In genomic region chr7:158028290-158028941, GRCh38 we compare ENCODE assay signal across 20 cellular contexts.
DNase-seq lines count a peak whose midpoint lies in the region; ATAC-seq and TF ChIP-seq lines count a peak whose summit lies in the region.
"Had no signal": no experiment of that assay in that cellular context is flagged by ENCODE, and none has a peak within 500 bp of the region (broad histone marks: within the 10 kb centered on the region; RNA-seq: fewer than 3 reads in every experiment).

No MANE protein-coding gene starts in this region.

- H3K9me2 ChIP-seq in hepatocyte (replicated peaks; ENCODE audit: insufficient read depth) = no peaks in the 10 kb centered on the region

- no peak overlapping the region for H3K4me3 Mint-ChIP-seq in mesothelial cell of epicardium
- H3K4me3 Mint-ChIP-seq: memory B cell, T-helper 17 cell had no signal

- H3K4me1 ChIP-seq in hepatocyte (ENCODE audit: insufficient read depth) = peaks cover 5% of the 10 kb centered on the region

- no peak overlapping the region for H3K4me3 ChIP-seq in hepatocyte
- H3K4me3 ChIP-seq: smooth muscle cell had no signal

- H3K4me1 Mint-ChIP-seq in mesothelial cell of epicardium = no peaks in the 10 kb centered on the region
- H3K4me1 Mint-ChIP-seq: memory B cell had no signal

- DNase-seq in DMS53 treated with DMSO at 0.1 percent for 48 hours (lab: John Stamatoyannopoulos, UW; ENCODE audit: unreplicated experiment) (peak; percentile 84), NCI-H2196 (lab: John Stamatoyannopoulos, UW; ENCODE audit: unreplicated experiment) (peak; percentile 36), hepatocyte (ENCODE audit: low spot score) (peak; percentile 60), posterior vena cava (ENCODE audit: low spot score) (peak; percentile 49), mesothelial cell of epicardium (ENCODE audit: low spot score in 2 of 2, unreplicated experiment in 2 of 2) (no peak)
- DNase-seq in stimulated activated CD4-positive, alpha-beta T cell treated with anti-CD3 and anti-CD28 coated beads, Interleukin-1b, Interleukin-23, amount 100 ng/mL, for 48 hours = no peak
- no peak for DNase-seq in stimulated activated CD4-positive, alpha-beta T cell treated with anti-CD3 and anti-CD28 coated beads, Interleukin-15, amount 100 ng/mL, for 24 hours
- DNase-seq: activated effector memory CD4-positive, alpha-beta T cell treated with Interleukin-2 at 50 U/mL for 16 hours; AML-193; aorta; foreskin melanocyte; Kasumi-1; NCI-H1930; occipital lobe; stimulated activated naive CD4-positive, alpha-beta T cell treated with Interleukin-2 at 50 U/mL for 16 hours; T-helper 17 cell had no signal

- H3K9me3 Mint-ChIP-seq in mesothelial cell of epicardium = peaks cover 5% of the 10 kb centered on the region

- TF ChIP-seq CTCF in hepatocyte (IDR thresholded peaks at IDR 0.05; ENCODE audit: poor library complexity) = no peak
- no peak for TF ChIP-seq CTCF in mesothelial cell of epicardium (IDR thresholded peaks at IDR 0.05; ENCODE audit: unreplicated experiment)

- no peaks in the 10 kb centered on the region for H3K36me3 ChIP-seq in hepatocyte (replicated peaks; ENCODE audit: insufficient read depth, low read depth)

- WGBS in hepatocyte (ENCODE audit: low lambda C conversion rate, missing lambda C conversion rate) = 72% methylated on average over 22 of the region's 22 CpGs

- no peaks in the 10 kb centered on the region for H3K27me3 ChIP-seq in hepatocyte

- H3K27ac Mint-ChIP-seq in mesothelial cell of epicardium = no peak overlapping the region
- H3K27ac Mint-ChIP-seq: memory B cell, T-helper 17 cell had no signal

- H3K4me2 ChIP-seq in hepatocyte = peak overlapping the region; percentile 25
- H3K4me2 ChIP-seq: smooth muscle cell had no signal

- H2AFZ ChIP-seq in hepatocyte = peak overlapping the region; percentile 49

- ATAC-seq in HG03039 (IDR thresholded peaks at IDR 0.05; ENCODE audit: unreplicated experiment) = no peak
- ATAC-seq: activated CD4-positive, CD25-positive, alpha-beta regulatory T cell treated with anti-CD3 and anti-CD28 coated beads, Interleukin-2, amount 50 U/mL, for 24 hours; T-helper 17 cell had no signal

- intact Hi-C loops in posterior vena cava (cut with DNase I) = no loop called here

- H3K27me3 Mint-ChIP-seq in mesothelial cell of epicardium (ENCODE audit: low read depth) = no peaks in the 10 kb centered on the region

- no peaks in the 10 kb centered on the region for H3K79me2 ChIP-seq in hepatocyte

- H4K20me1 ChIP-seq in hepatocyte (ENCODE audit: insufficient read depth, poor library complexity, severe bottlenecking) = no peaks in the 10 kb centered on the region

- H3K9me3 ChIP-seq in hepatocyte (ENCODE audit: low read depth) = no peaks in the 10 kb centered on the region

- H3K27ac ChIP-seq in hepatocyte = no peak overlapping the region

- H3K36me3 Mint-ChIP-seq in mesothelial cell of epicardium = no peaks in the 10 kb centered on the region
- H3K36me3 Mint-ChIP-seq: memory B cell had no signal

Comparison
In these comparisons a context has a peak if more than half of its experiments do, and no peak if none do; other contexts are left out.
1. DNase-seq: peak in DMS53 treated with DMSO at 0.1 percent for 48 hours (single experiment), NCI-H2196 (single experiment), hepatocyte (single experiment) and posterior vena cava (single experiment); none in mesothelial cell of epicardium (0 of 2), stimulated activated CD4-positive, alpha-beta T cell treated with anti-CD3 and anti-CD28 coated beads, Interleukin-1b, Interleukin-23, amount 100 ng/mL, for 48 hours (single experiment) and stimulated activated CD4-positive, alpha-beta T cell treated with anti-CD3 and anti-CD28 coated beads, Interleukin-15, amount 100 ng/mL, for 24 hours (single experiment).